Comparison of ENCODE assay signal across 1 cellular context in the genomic region with DNA sequence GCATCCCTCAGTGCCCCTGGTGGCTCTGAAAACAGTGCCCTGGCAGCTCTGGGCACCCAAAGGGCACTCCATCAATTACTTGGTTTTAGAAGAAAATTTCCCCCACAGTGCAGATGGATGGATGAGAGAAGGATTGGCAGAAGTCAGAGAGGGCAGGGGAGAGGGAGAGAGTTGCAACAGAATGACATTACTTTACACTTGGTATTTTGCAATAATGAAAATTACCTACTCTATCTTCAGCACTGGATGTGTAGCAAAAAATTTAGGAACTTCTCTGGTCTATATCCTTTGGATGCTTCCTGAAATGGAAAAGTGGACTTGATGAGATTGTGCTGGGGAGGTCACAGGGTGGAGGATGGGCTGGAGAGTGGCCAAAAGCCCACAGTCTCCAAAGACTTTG.
TF ChIP-seq lines count a peak whose summit lies in the region.

No MANE protein-coding gene starts in this region.

TF ChIP-seq in WTC11, 78 proteins besides CTCF, POLR2A, EP300 and RAD21:
- TF ChIP-seq NFYB (CRISPR knock-in tag; conservative IDR thresholded peaks at IDR 0.05; ENCODE audit: low read depth) = no peak
- TF ChIP-seq CREB1 (CRISPR knock-in tag; IDR thresholded peaks at IDR 0.05) = no peak
- no peak for TF ChIP-seq IRF1 (CRISPR knock-in tag; IDR thresholded peaks at IDR 0.05)
- TF ChIP-seq, protein P1, sequence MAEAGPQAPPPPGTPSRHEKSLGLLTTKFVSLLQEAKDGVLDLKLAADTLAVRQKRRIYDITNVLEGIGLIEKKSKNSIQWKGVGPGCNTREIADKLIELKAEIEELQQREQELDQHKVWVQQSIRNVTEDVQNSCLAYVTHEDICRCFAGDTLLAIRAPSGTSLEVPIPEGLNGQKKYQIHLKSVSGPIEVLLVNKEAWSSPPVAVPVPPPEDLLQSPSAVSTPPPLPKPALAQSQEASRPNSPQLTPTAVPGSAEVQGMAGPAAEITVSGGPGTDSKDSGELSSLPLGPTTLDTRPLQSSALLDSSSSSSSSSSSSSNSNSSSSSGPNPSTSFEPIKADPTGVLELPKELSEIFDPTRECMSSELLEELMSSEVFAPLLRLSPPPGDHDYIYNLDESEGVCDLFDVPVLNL (CRISPR knock-in tag; IDR thresholded peaks at IDR 0.05; ENCODE audit: borderline replicate concordance, low read depth) = no peak
- TF ChIP-seq PRDM15 (CRISPR knock-in tag; IDR thresholded peaks at IDR 0.05) = no peak
- no peak for TF ChIP-seq SMAD3 (CRISPR knock-in tag; IDR thresholded peaks at IDR 0.05; ENCODE audit: borderline replicate concordance)
- TF ChIP-seq, protein P2, sequence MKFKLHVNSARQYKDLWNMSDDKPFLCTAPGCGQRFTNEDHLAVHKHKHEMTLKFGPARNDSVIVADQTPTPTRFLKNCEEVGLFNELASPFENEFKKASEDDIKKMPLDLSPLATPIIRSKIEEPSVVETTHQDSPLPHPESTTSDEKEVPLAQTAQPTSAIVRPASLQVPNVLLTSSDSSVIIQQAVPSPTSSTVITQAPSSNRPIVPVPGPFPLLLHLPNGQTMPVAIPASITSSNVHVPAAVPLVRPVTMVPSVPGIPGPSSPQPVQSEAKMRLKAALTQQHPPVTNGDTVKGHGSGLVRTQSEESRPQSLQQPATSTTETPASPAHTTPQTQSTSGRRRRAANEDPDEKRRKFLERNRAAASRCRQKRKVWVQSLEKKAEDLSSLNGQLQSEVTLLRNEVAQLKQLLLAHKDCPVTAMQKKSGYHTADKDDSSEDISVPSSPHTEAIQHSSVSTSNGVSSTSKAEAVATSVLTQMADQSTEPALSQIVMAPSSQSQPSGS (CRISPR knock-in tag; IDR thresholded peaks at IDR 0.05; ENCODE audit: borderline replicate concordance, low read depth) = no peak
- TF ChIP-seq ZNF219 (CRISPR knock-in tag; IDR thresholded peaks at IDR 0.05; ENCODE audit: borderline replicate concordance) = no peak
- TF ChIP-seq, protein P3, sequence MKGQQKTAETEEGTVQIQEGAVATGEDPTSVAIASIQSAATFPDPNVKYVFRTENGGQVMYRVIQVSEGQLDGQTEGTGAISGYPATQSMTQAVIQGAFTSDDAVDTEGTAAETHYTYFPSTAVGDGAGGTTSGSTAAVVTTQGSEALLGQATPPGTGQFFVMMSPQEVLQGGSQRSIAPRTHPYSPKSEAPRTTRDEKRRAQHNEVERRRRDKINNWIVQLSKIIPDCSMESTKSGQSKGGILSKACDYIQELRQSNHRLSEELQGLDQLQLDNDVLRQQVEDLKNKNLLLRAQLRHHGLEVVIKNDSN (CRISPR knock-in tag; IDR thresholded peaks at IDR 0.05) = no peak
- TF ChIP-seq ZNF671 (CRISPR knock-in tag; IDR thresholded peaks at IDR 0.05) = no peak
- no peak for TF ChIP-seq ZNF396 (CRISPR knock-in tag; IDR thresholded peaks at IDR 0.05; ENCODE audit: borderline replicate concordance)
- TF ChIP-seq SMAD4 (CRISPR knock-in tag; IDR thresholded peaks at IDR 0.05) = no peak
- TF ChIP-seq, protein P4, sequence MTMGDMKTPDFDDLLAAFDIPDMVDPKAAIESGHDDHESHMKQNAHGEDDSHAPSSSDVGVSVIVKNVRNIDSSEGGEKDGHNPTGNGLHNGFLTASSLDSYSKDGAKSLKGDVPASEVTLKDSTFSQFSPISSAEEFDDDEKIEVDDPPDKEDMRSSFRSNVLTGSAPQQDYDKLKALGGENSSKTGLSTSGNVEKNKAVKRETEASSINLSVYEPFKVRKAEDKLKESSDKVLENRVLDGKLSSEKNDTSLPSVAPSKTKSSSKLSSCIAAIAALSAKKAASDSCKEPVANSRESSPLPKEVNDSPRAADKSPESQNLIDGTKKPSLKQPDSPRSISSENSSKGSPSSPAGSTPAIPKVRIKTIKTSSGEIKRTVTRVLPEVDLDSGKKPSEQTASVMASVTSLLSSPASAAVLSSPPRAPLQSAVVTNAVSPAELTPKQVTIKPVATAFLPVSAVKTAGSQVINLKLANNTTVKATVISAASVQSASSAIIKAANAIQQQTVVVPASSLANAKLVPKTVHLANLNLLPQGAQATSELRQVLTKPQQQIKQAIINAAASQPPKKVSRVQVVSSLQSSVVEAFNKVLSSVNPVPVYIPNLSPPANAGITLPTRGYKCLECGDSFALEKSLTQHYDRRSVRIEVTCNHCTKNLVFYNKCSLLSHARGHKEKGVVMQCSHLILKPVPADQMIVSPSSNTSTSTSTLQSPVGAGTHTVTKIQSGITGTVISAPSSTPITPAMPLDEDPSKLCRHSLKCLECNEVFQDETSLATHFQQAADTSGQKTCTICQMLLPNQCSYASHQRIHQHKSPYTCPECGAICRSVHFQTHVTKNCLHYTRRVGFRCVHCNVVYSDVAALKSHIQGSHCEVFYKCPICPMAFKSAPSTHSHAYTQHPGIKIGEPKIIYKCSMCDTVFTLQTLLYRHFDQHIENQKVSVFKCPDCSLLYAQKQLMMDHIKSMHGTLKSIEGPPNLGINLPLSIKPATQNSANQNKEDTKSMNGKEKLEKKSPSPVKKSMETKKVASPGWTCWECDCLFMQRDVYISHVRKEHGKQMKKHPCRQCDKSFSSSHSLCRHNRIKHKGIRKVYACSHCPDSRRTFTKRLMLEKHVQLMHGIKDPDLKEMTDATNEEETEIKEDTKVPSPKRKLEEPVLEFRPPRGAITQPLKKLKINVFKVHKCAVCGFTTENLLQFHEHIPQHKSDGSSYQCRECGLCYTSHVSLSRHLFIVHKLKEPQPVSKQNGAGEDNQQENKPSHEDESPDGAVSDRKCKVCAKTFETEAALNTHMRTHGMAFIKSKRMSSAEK (CRISPR knock-in tag; IDR thresholded peaks at IDR 0.05; ENCODE audit: borderline replicate concordance) = no peak
- no peak for TF ChIP-seq NR1H2 (CRISPR knock-in tag; IDR thresholded peaks at IDR 0.05)
